Comparison of ENCODE assay signal across 13 cellular contexts in genomic region chr14:76715102-76715926, GRCh38. TPM values are rescaled to one million over a fixed set of nuclear protein-coding genes. Genes with fewer than 3 reads are reported as not detected.
DNase-seq lines count a peak whose midpoint lies in the region; ATAC-seq, FAIRE-seq and TF ChIP-seq lines count a peak whose summit lies in the region.
"Had no signal": no experiment of that assay in that cellular context is flagged by ENCODE, and none has a peak within 500 bp of the region (broad histone marks: within the 10 kb centered on the region; RNA-seq: fewer than 3 reads in every experiment).

No MANE protein-coding gene starts in this region.

- no peak for TF ChIP-seq CTCF in H1 (IDR thresholded peaks at IDR 0.05; ENCODE audit: control extremely low read depth in 1 of 3, insufficient read depth in 1 of 3, low read depth in 1 of 3, low read length in 3 of 3)
- no peak for TF ChIP-seq CTCF in lung (IDR thresholded peaks at IDR 0.05; ENCODE audit: control extremely low read depth, extremely low read depth)
- no peak for TF ChIP-seq CTCF in SK-N-SH (IDR thresholded peaks at IDR 0.05)

- ATAC-seq in lung (ENCODE audit: insufficient read depth, low FRiP score) (no peak), HG02870 (IDR thresholded peaks at IDR 0.05; ENCODE audit: unreplicated experiment) (no peak)

- no peaks in the 10 kb centered on the region for H3K36me3 ChIP-seq in H1 (ENCODE audit: control insufficient read depth in 2 of 4, insufficient read depth in 4 of 4, low read length in 3 of 4)
- H3K36me3 ChIP-seq in lung (ENCODE audit: control insufficient read depth in 2 of 2, insufficient read depth in 2 of 2, low read length in 2 of 2), result no peaks in the 10 kb centered on the region
- H3K36me3 ChIP-seq in SK-N-SH (replicated peaks in 1 of 2; ENCODE audit: control insufficient read depth in 1 of 2, insufficient read depth in 2 of 2, low read length in 1 of 2), result no peaks in the 10 kb centered on the region
- H3K36me3 ChIP-seq: thyroid gland had no signal

- H2AFZ ChIP-seq in H1 (ENCODE audit: low read length) (no peak overlapping the region), SK-N-SH (ENCODE audit: low read depth) (no peak overlapping the region)

- no peak overlapping the region for H3K4me3 ChIP-seq in H1 (ENCODE audit: extremely low read depth in 1 of 4, insufficient read depth in 2 of 4, low read depth in 3 of 4, low read length in 4 of 4)
- no peak overlapping the region for H3K4me3 ChIP-seq in lung
- H3K4me3 ChIP-seq in SK-N-SH (ENCODE audit: low read depth in 2 of 2, low read length in 1 of 2), result no peak overlapping the region
- H3K4me3 ChIP-seq: thyroid gland had no signal

- H3K27me3 ChIP-seq in H1 (replicated peaks in 1 of 4; ENCODE audit: control insufficient read depth in 3 of 4, extremely low read depth in 1 of 4, insufficient read depth in 3 of 4, low read length in 3 of 4) (no peaks in the 10 kb centered on the region), lung (ENCODE audit: control insufficient read depth, insufficient read depth) (no peaks in the 10 kb centered on the region), SK-N-SH (ENCODE audit: insufficient read depth) (peaks cover 9% of the 10 kb centered on the region)
- H3K27me3 ChIP-seq: thyroid gland had no signal

- no peak for TF ChIP-seq RAD21 in H1 (IDR thresholded peaks at IDR 0.05 in 1 of 2, conservative IDR thresholded peaks at IDR 0.05 in 1 of 2; ENCODE audit: low read depth in 2 of 2, low read length in 2 of 2)
- no peak for TF ChIP-seq RAD21 in SK-N-SH (IDR thresholded peaks at IDR 0.05; ENCODE audit: low read length)

- no peak overlapping the region for H2BK5ac ChIP-seq in H1 (ENCODE audit: low read depth, low read length)

- H3K4ac ChIP-seq in H1 (replicated peaks; ENCODE audit: insufficient read length, low read depth, low read length), result no peak overlapping the region

- no peak overlapping the region for H3K23ac ChIP-seq in H1 (ENCODE audit: insufficient read length)

- H2AK5ac ChIP-seq in H1 (ENCODE audit: low read depth, low read length), result no peak overlapping the region

- no peak overlapping the region for H4K8ac ChIP-seq in H1 (ENCODE audit: extremely low read depth, insufficient read depth, low read length)

- H3K9me3 ChIP-seq in H1 (ENCODE audit: insufficient read depth in 2 of 2, low read depth in 1 of 2, low read length in 1 of 2) (no peaks in the 10 kb centered on the region), lung (ENCODE audit: control insufficient read depth in 2 of 2, insufficient read depth in 1 of 2, low read length in 1 of 2) (no peaks in the 10 kb centered on the region), SK-N-SH (no peaks in the 10 kb centered on the region)
- H3K9me3 ChIP-seq: thyroid gland had no signal

- no peak for TF ChIP-seq EP300 in H1 (IDR thresholded peaks at IDR 0.05; ENCODE audit: borderline replicate concordance in 1 of 2, low read depth in 2 of 2, low read length in 2 of 2)
- no peak for TF ChIP-seq EP300 in SK-N-SH (IDR thresholded peaks at IDR 0.05; ENCODE audit: borderline replicate concordance in 1 of 2, low read depth in 1 of 2, low read length in 1 of 2)

- H2BK12ac ChIP-seq in H1 (ENCODE audit: low read depth, low read length), result no peak overlapping the region

- H2BK20ac ChIP-seq in H1 (ENCODE audit: low read length), result no peak overlapping the region

- no peak for TF ChIP-seq POLR2A in H1 (IDR thresholded peaks at IDR 0.05; ENCODE audit: control extremely low read depth in 1 of 2, low read depth in 2 of 2, low read length in 2 of 2)

- WGBS in H1 (ENCODE audit: extremely low coverage in 1 of 2, insufficient coverage in 1 of 2, insufficient read length in 1 of 2, insufficient replicate concordance in 2 of 2, low coverage in 1 of 2, low lambda C conversion rate in 2 of 2, missing lambda C conversion rate in 1 of 2), 2 experiments, result 86% methylated on average over 12 of the region's 12 CpGs; no CpG with 5 or more reads in 1 of the 2 experiments
- WGBS in lung, 2 donors, result 54 to 66% methylated on average over 12 of the region's 12 CpGs
- 35% methylated on average over 12 of the region's 12 CpGs for WGBS in SK-N-SH (ENCODE audit: low lambda C conversion rate)

- H3K4me1 ChIP-seq in H1 (replicated peaks in 1 of 4; ENCODE audit: control insufficient read depth in 3 of 4, insufficient read depth in 4 of 4, low read length in 3 of 4) (peaks cover 0 to 2% (median under 1%) of the 10 kb centered on the region in 4 experiments; a peak in 1 of 7 replicates), lung (ENCODE audit: control insufficient read depth in 2 of 2, insufficient read depth in 2 of 2, low read length in 2 of 2) (peaks cover 8 to 12% of the 10 kb centered on the region in 2 donors), SK-N-SH (ENCODE audit: control insufficient read depth in 1 of 2, insufficient read depth in 2 of 2, low read depth in 1 of 2, low read length in 1 of 2) (peaks cover 0 to 15% of the 10 kb centered on the region in 2 experiments; a peak in 2 of 4 replicates)

- no peak for FAIRE-seq in H1 (lab: Jason Lieb, UNC)
- FAIRE-seq: astrocyte had no signal

- H3K14ac ChIP-seq in H1 (ENCODE audit: insufficient read length), result no peak overlapping the region

- H3K23me2 ChIP-seq in H1 (ENCODE audit: low read depth, low read length), result no peaks in the 10 kb centered on the region

- H3K9me2 ChIP-seq in SK-N-SH, result no peaks in the 10 kb centered on the region

- H3K56ac ChIP-seq in H1 (replicated peaks; ENCODE audit: insufficient read length, low read depth, low read length), result no peak overlapping the region

- H3K18ac ChIP-seq in H1 (ENCODE audit: extremely low read depth, low read length), result no peak overlapping the region

- POLR2A ChIA-PET in H1 (lab: Charles Lee; ENCODE audit: partially characterized antibody) (no interaction called here), SK-N-SH (lab: Yijun Ruan, JAX) (no interaction called here)

- H2BK15ac ChIP-seq in H1 (ENCODE audit: low read length), result peak overlapping the region; percentile 81; the same call in 1 of the 2 replicates

- CTCF ChIA-PET in H1 (lab: Charles Lee; ENCODE audit: partially characterized antibody) (interaction anchor here (0.6 to 3.9 kb wide), 12 partner anchors 8 to 1290 kb away, joined by 3 to 46 read pairs (median 3); no protein-coding TSS in a partner anchor), SK-N-SH (lab: Yijun Ruan, JAX) (interaction anchor here (1.0 to 10.2 kb wide), 7 partner anchors 67 to 664 kb away, joined by 3 to 147 read pairs (median 5); no protein-coding TSS in a partner anchor)

- no peaks in the 10 kb centered on the region for H4K20me1 ChIP-seq in H1 (replicated peaks in 1 of 2; ENCODE audit: control insufficient read depth in 1 of 2, insufficient read depth in 2 of 2, low read length in 2 of 2)
- no peaks in the 10 kb centered on the region for H4K20me1 ChIP-seq in SK-N-SH (ENCODE audit: insufficient read depth)

- no peaks in the 10 kb centered on the region for H3K79me2 ChIP-seq in H1 (ENCODE audit: control insufficient read depth in 1 of 2, insufficient read depth in 2 of 2, low read length in 2 of 2)
- H3K79me2 ChIP-seq in SK-N-SH (ENCODE audit: insufficient read depth), result no peaks in the 10 kb centered on the region

- no peaks in the 10 kb centered on the region for H3F3A ChIP-seq in SK-N-SH (replicated peaks; ENCODE audit: insufficient read depth)

- no peaks in the 10 kb centered on the region for H3K79me1 ChIP-seq in H1 (ENCODE audit: low read depth, low read length)

- DNase-seq in CMK (ENCODE audit: low read depth) (peak; percentile 76), NCI-H2171 treated with DMSO at 0.1 percent for 48 hours (lab: John Stamatoyannopoulos, UW) (peak; percentile 93), H1 (ENCODE audit: low read depth in 1 of 2, low spot score in 2 of 2) (peak in 1 of 2 experiments; percentile 4), lung (ENCODE audit: low spot score) (peak; percentile 15), SKM-1 (lab: John Stamatoyannopoulos, UW; ENCODE audit: unreplicated experiment) (no peak), SK-N-SH (no peak)
- DNase-seq in activated naive CD4-positive, alpha-beta T cell (lab: John Stamatoyannopoulos, UW), result no peak
- DNase-seq: CD4-positive, CD25-positive, alpha-beta regulatory T cell; T-helper 9 cell; thyroid gland had no signal

- no peak overlapping the region for H3K27ac ChIP-seq in H1 (ENCODE audit: low read depth, low read length)
- peak overlapping the region; percentile 60 to 84 for H3K27ac ChIP-seq in lung (ENCODE audit: low read depth in 1 of 2, low read length in 1 of 2)
- peak overlapping the region in 1 of 2 experiments; percentile 34; a peak in 1 of 4 replicates for H3K27ac ChIP-seq in SK-N-SH (ENCODE audit: low read depth in 2 of 2, low read length in 1 of 2)

- no peak overlapping the region for H4K91ac ChIP-seq in H1 (replicated peaks; ENCODE audit: insufficient read length, low read length)

- no peak overlapping the region for H2BK120ac ChIP-seq in H1 (replicated peaks; ENCODE audit: low read depth, low read length)

- no peak overlapping the region for H3K9ac ChIP-seq in H1 (replicated peaks in 1 of 4; ENCODE audit: extremely low read depth in 1 of 4, low read depth in 3 of 4, low read length in 3 of 4)
- H3K9ac ChIP-seq in SK-N-SH, result no peak overlapping the region

- no peak overlapping the region for H4K5ac ChIP-seq in H1 (ENCODE audit: insufficient read length, low read depth, low read length)

- H3K4me2 ChIP-seq in H1 (ENCODE audit: insufficient read depth in 1 of 2, low read depth in 2 of 2, low read length in 2 of 2) (no peak overlapping the region), SK-N-SH (no peak overlapping the region)

TF ChIP-seq in H1, 55 proteins besides CTCF, POLR2A, EP300 and RAD21 (continues in another document):
- TF ChIP-seq POU5F1 (IDR thresholded peaks at IDR 0.05; ENCODE audit: low read depth, low read length) (no peak), SP4 (IDR thresholded peaks at IDR 0.05; ENCODE audit: low read length) (no peak), ZNF274 (IDR thresholded peaks at IDR 0.05; ENCODE audit: borderline replicate concordance, extremely low read depth, low read length) (no peak)

TF ChIP-seq in SK-N-SH, 30 proteins besides CTCF, POLR2A, EP300 and RAD21 (continues in another document):
- no peak for TF ChIP-seq EZH2phosphoT487 (IDR thresholded peaks at IDR 0.05; ENCODE audit: borderline replicate concordance, low read depth)
- TF ChIP-seq FOSL2 (IDR thresholded peaks at IDR 0.05; ENCODE audit: borderline replicate concordance, low read depth), result no peak

RNA-seq across cellular contexts. Expression of gene VASH1, which starts 46.0 kb away (rescaled TPM):
- 6.4 and 7.7 TPM in 2 replicates for total RNA-seq in H1 (2021; fragmentation: NEBNext Ultra II Directional; extraction: Animal tissue kit (Norgen Biotek cat#: 25700))
- polyA plus RNA-seq in H1 (2011; rRNA removed), result 3.1 and 4.9 TPM in 2 replicates
- 5.1 TPM for polyA plus RNA-seq in H1 (2011; cell fraction: cytosol; rRNA removed)
- 17.4 TPM for polyA plus RNA-seq in H1 (2011; cell fraction: nucleus; rRNA removed)
- 5.7 to 7.5 TPM (median 6.7 TPM) in 4 replicates for polyA plus RNA-seq in H1 (2012, experiment 1 of 2)
- polyA plus RNA-seq in H1 (2012, experiment 2 of 2), result 4.3 TPM
- 3.2 TPM for polyA plus RNA-seq in H1 (2013, experiment 1 of 2)
- 3.5 TPM for polyA plus RNA-seq in H1 (2013, experiment 2 of 2)
- polyA minus RNA-seq in H1 (2011; rRNA and poly(A)+ RNA removed), result 4.3 and 4.5 TPM in 2 replicates
- polyA minus RNA-seq in H1 (2011; cell fraction: cytosol; rRNA and poly(A)+ RNA removed), result 2.3 TPM
- polyA minus RNA-seq in H1 (2011; cell fraction: nucleus; rRNA and poly(A)+ RNA removed), result 5.6 TPM
- 10 to 100 TPM; 22.9 to 25.4 TPM for total RNA-seq in lung
- polyA plus RNA-seq in lung, result 10 to 100 TPM; 10.5 to 13.1 TPM
- polyA plus RNA-seq in SK-N-SH (2012; rRNA removed), result 4.8 and 4.9 TPM in 2 replicates
- 2.1 and 2.8 TPM in 2 replicates for polyA plus RNA-seq in SK-N-SH (2012; cell fraction: cytosol; rRNA removed)
- polyA plus RNA-seq in SK-N-SH (2012; cell fraction: nucleus; rRNA removed), result 18.6 and 33.7 TPM in 2 replicates
- total RNA-seq: OCI-LY7 had no signal

Comparison
In these comparisons a context has a peak if more than half of its experiments do, and no peak if none do; other contexts are left out.
1. DNase-seq: peak in CMK (single experiment), NCI-H2171 treated with DMSO at 0.1 percent for 48 hours (single experiment) and lung (single experiment); none in SKM-1 (single experiment), SK-N-SH (single experiment) and activated naive CD4-positive, alpha-beta T cell (0 of 4).